Comparison of ENCODE assay signal across 8 cellular contexts in the genomic region with DNA sequence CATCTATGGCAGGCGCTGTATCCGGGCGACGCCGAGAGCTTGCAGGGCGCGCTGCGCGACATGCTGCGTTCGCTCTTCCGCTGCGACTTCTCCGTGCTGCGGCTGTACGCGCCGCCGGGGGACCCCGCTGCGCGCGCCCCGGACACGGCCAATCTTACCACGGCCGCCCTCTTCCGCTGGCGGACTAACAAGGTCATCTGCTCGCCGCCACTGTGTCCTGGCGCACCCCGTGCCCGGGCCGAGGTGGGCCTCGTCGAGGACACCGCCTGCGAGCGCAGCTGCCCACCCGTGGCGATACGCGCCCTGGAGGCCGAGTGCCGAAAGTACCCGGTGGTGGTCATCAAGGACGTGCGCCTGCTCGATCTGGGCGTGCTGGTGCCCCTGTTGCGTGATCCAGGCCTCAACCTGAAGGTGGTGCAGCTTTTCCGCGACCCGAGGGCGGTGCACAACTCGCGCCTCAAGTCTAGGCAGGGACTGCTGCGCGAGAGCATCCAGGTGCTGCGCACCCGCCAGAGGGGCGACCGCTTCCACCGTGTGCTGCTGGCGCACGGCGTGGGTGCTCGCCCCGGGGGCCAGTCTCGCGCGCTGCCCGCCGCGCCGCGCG. TPM values are rescaled to one million over a fixed set of nuclear protein-coding genes. Genes with fewer than 3 reads are reported as not detected.
A peak's percentile ranks its signal among the peaks of the same experiment; 100 is the strongest.
DNase-seq lines count a peak whose midpoint lies in the region; ATAC-seq and TF ChIP-seq lines count a peak whose summit lies in the region.

No MANE protein-coding gene starts in this region.

- H3K9ac ChIP-seq in PC-3 (ENCODE audit: low read length), result peak overlapping the region; percentile 77
- peak overlapping the region; percentile 73; the same call in 1 of the 2 replicates for H3K9ac ChIP-seq in iPS-20b (ENCODE audit: low read depth, low read length)

- DNase-seq in Calu3, result peak; percentile 44
- peak; percentile 57 for DNase-seq in H7
- no peak for DNase-seq in PC-3
- peak; percentile 20 for DNase-seq in activated naive CD8-positive, alpha-beta T cell treated with anti-CD3 and anti-CD28 coated beads, Interleukin-2, amount 50 U/mL, for 24 hours
- DNase-seq in ureter (ENCODE audit: low spot score), result no peak
- no peak for DNase-seq in GM10248 (ENCODE audit: extremely low spot score)

- intact Hi-C loops in Calu3 (cut with micrococcal nuclease; ENCODE audit: unreplicated experiment), result no loop called here
- intact Hi-C loops in PC-3 (cut with micrococcal nuclease), result loop anchor here (5.0 to 10.0 kb wide), 2 partner anchors 113 to 180 kb away; partner anchors contain the start of gene SLC9A7

- no peaks in the 10 kb centered on the region for H3K9me3 ChIP-seq in PC-3 (ENCODE audit: low read length)
- no peaks in the 10 kb centered on the region for H3K9me3 ChIP-seq in iPS-20b (ENCODE audit: insufficient read depth, low read depth, low read length)

- H3K4me3 ChIP-seq in H7 (ENCODE audit: insufficient read depth, low read depth, low read length) (peak overlapping the region; percentile 72), PC-3 (ENCODE audit: low read length) (peak overlapping the region; percentile 94), iPS-20b (ENCODE audit: low read length) (peak overlapping the region; percentile 89)

- H3K4me1 ChIP-seq in PC-3 (ENCODE audit: insufficient read depth, low read length), result peaks cover 32% of the 10 kb centered on the region
- H3K4me1 ChIP-seq in iPS-20b (ENCODE audit: insufficient read depth, low read length), result no peaks in the 10 kb centered on the region; the same call in 1 of the 2 replicates

- H3F3A ChIP-seq in PC-3 (ENCODE audit: low read length, unreplicated experiment), result peaks cover 4% of the 10 kb centered on the region

- peak overlapping the region; percentile 93 for H3K4me2 ChIP-seq in PC-3 (ENCODE audit: low read length)

- H3K27ac Mint-ChIP-seq in Calu3 (ENCODE audit: unreplicated experiment), result no peak overlapping the region
- no peak overlapping the region for H3K27ac Mint-ChIP-seq in activated naive CD8-positive, alpha-beta T cell treated with anti-CD3 and anti-CD28 coated beads, Interleukin-2, amount 50 U/mL, for 24 hours
- peak overlapping the region; percentile 85 for H3K27ac Mint-ChIP-seq in stimulated activated memory B cell treated with anti-CD40 and anti-IgM and Interleukin-4, amounts not matched to agents 10 μg/mL and 1 μg/mL and 100 μg/mL, for 72 hours

- H3K27me3 ChIP-seq in H7 (ENCODE audit: control insufficient read depth, insufficient read depth, low read length), result peaks cover 13% of the 10 kb centered on the region
- H3K27me3 ChIP-seq in PC-3 (ENCODE audit: low read length), result no peaks in the 10 kb centered on the region
- peaks cover 18% of the 10 kb centered on the region; the same call in 1 of the 2 replicates for H3K27me3 ChIP-seq in iPS-20b (ENCODE audit: insufficient read depth, low read length)

- H2AFZ ChIP-seq in PC-3 (ENCODE audit: low read length), result peak overlapping the region; percentile 96

- H3K36me3 Mint-ChIP-seq in Calu3 (ENCODE audit: insufficient read depth, unreplicated experiment), result peaks cover 35% of the 10 kb centered on the region
- peaks cover 2% of the 10 kb centered on the region for H3K36me3 Mint-ChIP-seq in activated naive CD8-positive, alpha-beta T cell treated with anti-CD3 and anti-CD28 coated beads, Interleukin-2, amount 50 U/mL, for 24 hours (ENCODE audit: low read depth)
- H3K36me3 Mint-ChIP-seq in stimulated activated memory B cell treated with anti-CD40 and anti-IgM and Interleukin-4, amounts not matched to agents 10 μg/mL and 1 μg/mL and 100 μg/mL, for 72 hours, result no peaks in the 10 kb centered on the region

- CTCF ChIA-PET in Calu3 (lab: Charles Lee) (interaction anchor here (0.6 kb wide), 1 partner anchor 20 kb away, joined by 7 read pairs; no protein-coding TSS in a partner anchor), PC-3 (lab: Charles Lee) (no interaction called here), GM10248 (lab: Yijun Ruan, JAX) (interaction anchor here (0.8 kb wide), 1 partner anchor 10 kb away, joined by 3 read pairs; no protein-coding TSS in a partner anchor)

- H3K9me2 ChIP-seq in PC-3 (replicated peaks; ENCODE audit: low read length), result no peaks in the 10 kb centered on the region

- peaks cover 30% of the 10 kb centered on the region for H3K4me1 Mint-ChIP-seq in Calu3 (ENCODE audit: low read depth, unreplicated experiment)
- H3K4me1 Mint-ChIP-seq in activated naive CD8-positive, alpha-beta T cell treated with anti-CD3 and anti-CD28 coated beads, Interleukin-2, amount 50 U/mL, for 24 hours, result peaks cover 51% of the 10 kb centered on the region
- peaks cover 48% of the 10 kb centered on the region for H3K4me1 Mint-ChIP-seq in stimulated activated memory B cell treated with anti-CD40 and anti-IgM and Interleukin-4, amounts not matched to agents 10 μg/mL and 1 μg/mL and 100 μg/mL, for 72 hours

- peak overlapping the region; percentile 69 for H3K27ac ChIP-seq in PC-3 (ENCODE audit: low read length)
- H3K27ac ChIP-seq in iPS-20b (ENCODE audit: low read length), result no peak overlapping the region

- H3K9me3 Mint-ChIP-seq in Calu3 (ENCODE audit: low read depth, unreplicated experiment), result no peaks in the 10 kb centered on the region
- H3K9me3 Mint-ChIP-seq in activated naive CD8-positive, alpha-beta T cell treated with anti-CD3 and anti-CD28 coated beads, Interleukin-2, amount 50 U/mL, for 24 hours, result no peaks in the 10 kb centered on the region
- no peaks in the 10 kb centered on the region for H3K9me3 Mint-ChIP-seq in stimulated activated memory B cell treated with anti-CD40 and anti-IgM and Interleukin-4, amounts not matched to agents 10 μg/mL and 1 μg/mL and 100 μg/mL, for 72 hours

- POLR2A ChIA-PET in PC-3 (lab: Charles Lee; ENCODE audit: unreplicated experiment) (no interaction called here), GM10248 (lab: Yijun Ruan, JAX) (no interaction called here)

- peak overlapping the region; percentile 95 for H3K4me3 Mint-ChIP-seq in Calu3 (ENCODE audit: low read depth, unreplicated experiment)
- H3K4me3 Mint-ChIP-seq in activated naive CD8-positive, alpha-beta T cell treated with anti-CD3 and anti-CD28 coated beads, Interleukin-2, amount 50 U/mL, for 24 hours, result peak overlapping the region; percentile 57
- H3K4me3 Mint-ChIP-seq in stimulated activated memory B cell treated with anti-CD40 and anti-IgM and Interleukin-4, amounts not matched to agents 10 μg/mL and 1 μg/mL and 100 μg/mL, for 72 hours, result peak overlapping the region; percentile 86

- ATAC-seq in PC-3, result no peak
- ATAC-seq in activated naive CD8-positive, alpha-beta T cell treated with anti-CD3 and anti-CD28 coated beads, Interleukin-2, amount 50 U/mL, for 24 hours, result no peak
- peak; percentile 10 for ATAC-seq in stimulated activated memory B cell treated with anti-CD40 and anti-IgM and Interleukin-4, amounts not matched to agents 10 μg/mL and 1 μg/mL and 100 μg/mL, for 72 hours

- H4K20me1 ChIP-seq in PC-3 (ENCODE audit: low read length), result no peaks in the 10 kb centered on the region; the same call in 1 of the 2 replicates

- H3K79me2 ChIP-seq in PC-3 (ENCODE audit: low read length), result peaks cover 53% of the 10 kb centered on the region

- H3K27me3 Mint-ChIP-seq in Calu3 (ENCODE audit: unreplicated experiment), result no peaks in the 10 kb centered on the region
- peaks cover 8% of the 10 kb centered on the region for H3K27me3 Mint-ChIP-seq in activated naive CD8-positive, alpha-beta T cell treated with anti-CD3 and anti-CD28 coated beads, Interleukin-2, amount 50 U/mL, for 24 hours
- H3K27me3 Mint-ChIP-seq in stimulated activated memory B cell treated with anti-CD40 and anti-IgM and Interleukin-4, amounts not matched to agents 10 μg/mL and 1 μg/mL and 100 μg/mL, for 72 hours, result no peaks in the 10 kb centered on the region

- H3K36me3 ChIP-seq in H7 (replicated peaks; ENCODE audit: control insufficient read depth, insufficient read depth, low read length) (no peaks in the 10 kb centered on the region; the same call in 1 of the 2 replicates), PC-3 (ENCODE audit: low read depth, low read length) (peaks cover 8% of the 10 kb centered on the region; the same call in 1 of the 2 replicates), iPS-20b (ENCODE audit: insufficient read depth, low read depth, low read length) (peaks cover 5% of the 10 kb centered on the region; the same call in 1 of the 2 replicates)

- BruUV-seq in Calu3 (replicated peaks; lab: Mats Ljungman, UMichigan) (no TSS peak), PC-3 (replicated peaks; lab: Mats Ljungman, UMichigan) (no TSS peak)

- TF ChIP-seq CTCF in Calu3 (IDR thresholded peaks at IDR 0.05; ENCODE audit: unreplicated experiment), result peak; percentile 8
- TF ChIP-seq CTCF in PC-3 (conservative IDR thresholded peaks at IDR 0.05; ENCODE audit: low read depth, low read length), result no peak
- TF ChIP-seq CTCF in GM10248 (IDR thresholded peaks at IDR 0.05; ENCODE audit: control extremely low read depth, extremely low read depth, low read depth, missing control alignments), result no peak

RNA-seq across cellular contexts. Expression of gene CHST7, which starts 0.9 kb away (rescaled TPM):
- total RNA-seq in Calu3 (2022), result 8.3 and 9.5 TPM in 2 replicates
- 47.2 and 55.7 TPM in 2 replicates for total RNA-seq in H7 (2014; rRNA removed; shearing (Covaris generic))
- 24.7 and 31.9 TPM in 2 replicates for total RNA-seq in PC-3 (2014; rRNA removed)
- 7.8 TPM for total RNA-seq in ureter

RNA-seq across cellular contexts. Expression of gene ZNF674, which starts 29.2 kb away (rescaled TPM):
- total RNA-seq in Calu3 (2022) (7.0 and 7.1 TPM in 2 replicates), PC-3 (2014; rRNA removed) (8.2 and 9.0 TPM in 2 replicates), ureter (8.5 TPM)
- 4.2 and 11.7 TPM in 2 replicates for total RNA-seq in H7 (2014; rRNA removed; shearing (Covaris generic))

Comparison
In these comparisons a context has a peak if more than half of its experiments do, and no peak if none do; other contexts are left out.
1. DNase-seq: peak in Calu3 (single experiment), H7 (single experiment) and activated naive CD8-positive, alpha-beta T cell treated with anti-CD3 and anti-CD28 coated beads, Interleukin-2, amount 50 U/mL, for 24 hours (single experiment); none in PC-3 (single experiment), ureter (single experiment) and GM10248 (single experiment).
2. Peak in every context shown above with its lines, with median percentiles within 50 percentile points of each other: H3K4me3 Mint-ChIP-seq and H3K4me3 ChIP-seq.